In genomic region chr5:131279209-131279608, GRCh38 we compare ENCODE assay signal across 11 cellular contexts. TPM values are rescaled to one million over a fixed set of nuclear protein-coding genes. Genes with fewer than 3 reads are reported as not detected.
DNase-seq lines count a peak whose midpoint lies in the region; ATAC-seq and TF ChIP-seq lines count a peak whose summit lies in the region.
"Had no signal": no experiment of that assay in that cellular context is flagged by ENCODE, and none has a peak within 500 bp of the region (broad histone marks: within the 10 kb centered on the region; RNA-seq: fewer than 3 reads in every experiment).

No MANE protein-coding gene starts in this region.

- TF ChIP-seq CTCF in GM13977 (IDR thresholded peaks at IDR 0.05; ENCODE audit: extremely low read depth, insufficient read depth, missing control alignments) (no peak), Panc1 (IDR thresholded peaks at IDR 0.05) (no peak), mammary epithelial cell (conservative IDR thresholded peaks at IDR 0.05 in 1 of 2, IDR thresholded peaks at IDR 0.05 in 1 of 2; ENCODE audit: extremely low read depth in 1 of 2, insufficient read depth in 1 of 2, low read depth in 1 of 2, low read length in 2 of 2) (no peak)

- H3K9me3 Mint-ChIP-seq in naive B cell, result peaks cover 0 to 3% (median 0%) of the 10 kb centered on the region in 7 donors
- H3K9me3 Mint-ChIP-seq: type B pancreatic cell had no signal

- in situ Hi-C loops in GM13977 (cut with MboI; ENCODE audit: low pct_unique_long_range_greater_than_20kb, low sequenced_read_pairs, unreplicated experiment), result no loop called here
- in situ Hi-C loops in Panc1 (cut with HindIII; ENCODE audit: low pct_unique_long_range_greater_than_20kb, low sequenced_read_pairs), result no loop called here
- in situ Hi-C loops in mammary epithelial cell (cut with MboI; ENCODE audit: low sequenced_read_pairs in 2 of 2), result loop anchor here in 1 of 2 donors (10.0 kb wide), 1 partner anchor 114 kb away; the partner anchor contains the start of gene HINT1

- peak overlapping the region; percentile 58 to 84 (median 76) for H3K4me3 Mint-ChIP-seq in naive B cell
- H3K4me3 Mint-ChIP-seq: type B pancreatic cell had no signal

- WGBS in trophoblast cell (ENCODE audit: extremely low coverage, insufficient coverage, insufficient read length), result no CpG with 5 or more reads among the region's 1 CpG
- WGBS in mammary epithelial cell (ENCODE audit: low coverage, missing lambda C conversion rate), result 100% methylated on average over 1 of the region's 1 CpG

- no peak overlapping the region for H3K18ac ChIP-seq in trophoblast cell (ENCODE audit: low read length)

- H3K9me3 ChIP-seq in Panc1 (ENCODE audit: control insufficient read depth, insufficient read depth, low read depth, low read length) (no peaks in the 10 kb centered on the region), trophoblast cell (ENCODE audit: insufficient read depth, low read depth, low read length) (no peaks in the 10 kb centered on the region), mammary epithelial cell (replicated peaks; ENCODE audit: insufficient read depth, low read length) (no peaks in the 10 kb centered on the region)

- H3K9ac ChIP-seq in trophoblast cell (ENCODE audit: low read length), result no peak overlapping the region
- H3K9ac ChIP-seq in mammary epithelial cell (ENCODE audit: insufficient read depth, low read length), result no peak overlapping the region

- H3K79me1 ChIP-seq in trophoblast cell (ENCODE audit: low read length), result no peaks in the 10 kb centered on the region

- intact Hi-C loops in Panc1 (cut with micrococcal nuclease; ENCODE audit: unreplicated experiment) (no loop called here), mammary epithelial cell (cut with micrococcal nuclease) (no loop called here)

- H3K36me3 ChIP-seq in Panc1 (ENCODE audit: control insufficient read depth, insufficient read depth, low read length), result no peaks in the 10 kb centered on the region
- H3K36me3 ChIP-seq in trophoblast cell (ENCODE audit: control insufficient read depth in 1 of 2, insufficient read depth in 2 of 2, low read length in 2 of 2), result no peaks in the 10 kb centered on the region
- no peaks in the 10 kb centered on the region for H3K36me3 ChIP-seq in mammary epithelial cell (ENCODE audit: insufficient read depth, low read length)

- H4K8ac ChIP-seq in trophoblast cell (ENCODE audit: low read depth, low read length), result no peak overlapping the region

- H3K4me1 Mint-ChIP-seq in naive B cell, result peaks cover 50 to 97% (median 75%) of the 10 kb centered on the region in 3 donors

- H2BK120ac ChIP-seq in trophoblast cell (ENCODE audit: insufficient read depth, low read length, poor library complexity), result no peak overlapping the region

- no peak overlapping the region for H3K4ac ChIP-seq in trophoblast cell (ENCODE audit: low read depth, low read length)

- H2AFZ ChIP-seq in trophoblast cell (ENCODE audit: insufficient read depth, low read length, poor library complexity), result no peak overlapping the region
- H2AFZ ChIP-seq in mammary epithelial cell (ENCODE audit: low read depth, low read length), result no peak overlapping the region

- H3K36me3 Mint-ChIP-seq in naive B cell, result peaks cover 0 to 4% of the 10 kb centered on the region in 2 donors

- H2BK5ac ChIP-seq in trophoblast cell (ENCODE audit: low read depth, low read length, poor library complexity), result no peak overlapping the region

- H3K23ac ChIP-seq in trophoblast cell (ENCODE audit: low read length), result no peak overlapping the region

- peaks cover 2% of the 10 kb centered on the region for H3K79me2 ChIP-seq in trophoblast cell (ENCODE audit: control insufficient read depth, insufficient read depth, low read length, poor library complexity)
- peaks cover 94% of the 10 kb centered on the region for H3K79me2 ChIP-seq in mammary epithelial cell (ENCODE audit: insufficient read depth, low read length)

- H3K27ac ChIP-seq in Panc1 (ENCODE audit: low read length) (peak overlapping the region; percentile 41), trophoblast cell (ENCODE audit: low read depth, low read length) (no peak overlapping the region), mammary epithelial cell (ENCODE audit: insufficient read depth, low read depth, low read length) (no peak overlapping the region)

- no peak overlapping the region for H4K12ac ChIP-seq in trophoblast cell (ENCODE audit: low read depth, low read length)

- no TSS peak for BruUV-seq in Panc1 (replicated peaks; lab: Mats Ljungman, UMichigan)
- no TSS peak for BruUV-seq in mammary epithelial cell (replicated peaks; lab: Mats Ljungman, UMichigan)

- H4K20me1 ChIP-seq in mammary epithelial cell (ENCODE audit: insufficient read depth, low read length), result no peaks in the 10 kb centered on the region

- dilution Hi-C loops in mammary epithelial cell (cut with HindIII; ENCODE audit: low sequenced_read_pairs), result no loop called here

- DNase-seq in GM13977 (ENCODE audit: low spot score) (peak; percentile 49), Panc1 (ENCODE audit: low read depth, low spot score) (no peak), naive B cell (peak; percentile 46), trophoblast cell (no peak), HUDEP-2 (lab: John Stamatoyannopoulos, UW; ENCODE audit: unreplicated experiment in 76 of 76) (no peak), mammary epithelial cell (no peak)
- DNase-seq: effector CD8-positive, alpha-beta T cell; NCI-H2107 had no signal

- H3K27me3 ChIP-seq in Panc1 (ENCODE audit: control insufficient read depth, insufficient read depth, low read length) (no peaks in the 10 kb centered on the region), trophoblast cell (ENCODE audit: insufficient read depth, low read length) (no peaks in the 10 kb centered on the region), mammary epithelial cell (ENCODE audit: insufficient read depth, low read length) (no peaks in the 10 kb centered on the region)

- no peaks in the 10 kb centered on the region for H3K27me3 Mint-ChIP-seq in naive B cell
- H3K27me3 Mint-ChIP-seq: type B pancreatic cell had no signal

- H3K4me3 ChIP-seq in Panc1 (ENCODE audit: low read depth in 2 of 2, low read length in 2 of 2) (no peak overlapping the region), trophoblast cell (ENCODE audit: low read depth, low read length) (no peak overlapping the region), mammary epithelial cell (replicated peaks in 1 of 3; ENCODE audit: insufficient read depth in 1 of 3, low read depth in 2 of 3, low read length in 3 of 3) (no peak overlapping the region)

- H3K4me1 ChIP-seq in Panc1 (ENCODE audit: control insufficient read depth, insufficient read depth, low read length) (peaks cover 30% of the 10 kb centered on the region), trophoblast cell (ENCODE audit: control insufficient read depth in 1 of 2, insufficient read depth in 2 of 2, low read length in 2 of 2) (peaks cover 3% of the 10 kb centered on the region in 2 experiments), mammary epithelial cell (ENCODE audit: insufficient read depth, low read length) (peaks cover 27% of the 10 kb centered on the region)

- no peak overlapping the region for H2BK12ac ChIP-seq in trophoblast cell (ENCODE audit: low read length)

- H4K91ac ChIP-seq in trophoblast cell (ENCODE audit: low read depth, low read length), result no peak overlapping the region

- H3K4me2 ChIP-seq in trophoblast cell (ENCODE audit: low read length) (no peak overlapping the region), mammary epithelial cell (ENCODE audit: insufficient read depth, low read depth, low read length) (no peak overlapping the region)

- peak; percentile 25 for ATAC-seq in GM21576 (IDR thresholded peaks at IDR 0.05; ENCODE audit: unreplicated experiment)
- ATAC-seq in Panc1, result no peak
- peak; percentile 67 to 77 for ATAC-seq in naive B cell (ENCODE audit: low read depth in 2 of 2)
- ATAC-seq in SK-N-SH treated with all-trans-retinoic acid at 6 μM for 48 hours, result no peak

- POLR2A ChIA-PET in Panc1 (lab: Charles Lee), result no interaction called here

- no peak overlapping the region for H2AK5ac ChIP-seq in trophoblast cell (ENCODE audit: low read length)

- H3K27ac Mint-ChIP-seq in naive B cell, result peak overlapping the region; percentile 90 to 98 (median 96)
- H3K27ac Mint-ChIP-seq: type B pancreatic cell had no signal

- CTCF ChIA-PET in Panc1 (lab: Charles Lee) (no interaction called here), mammary epithelial cell (lab: Charles Lee; ENCODE audit: low non-redundant PET) (no interaction called here)

- no peak overlapping the region for H3K14ac ChIP-seq in trophoblast cell (ENCODE audit: low read length)

TF ChIP-seq in SK-N-SH treated with all-trans-retinoic acid at 6 μM for 48 hours, 23 proteins besides CTCF, POLR2A, EP300 and RAD21:
- no peak for TF ChIP-seq ARNTL (CRISPR knock-in tag; IDR thresholded peaks at IDR 0.05; ENCODE audit: borderline replicate concordance, low read depth)
- TF ChIP-seq ZC3H10 (CRISPR knock-in tag; IDR thresholded peaks at IDR 0.05), result no peak
- no peak for TF ChIP-seq TCF4 (CRISPR knock-in tag; IDR thresholded peaks at IDR 0.05; ENCODE audit: borderline replicate concordance)

RNA-seq across cellular contexts. Expression of gene CDC42SE2, which starts 15.4 kb away (rescaled TPM):
- total RNA-seq in Panc1 (2021; ENCODE audit: unreplicated experiment), result 46.1 TPM
- 21.8 TPM for polyA plus RNA-seq in Panc1 (2012; ENCODE audit: insufficient read length)
- polyA plus RNA-seq in naive B cell (ENCODE audit: low read depth in 6 of 6), result 100 to 1,000 TPM; 168 to 314 (median 243) TPM
- polyA plus RNA-seq in trophoblast cell (2013), result 15.6 and 16.5 TPM in 2 replicates
- total RNA-seq in mammary epithelial cell, result 10 to 100 TPM; 26.0 to 87.4 TPM
- 18.0 TPM for polyA plus RNA-seq in mammary epithelial cell
- polyA minus RNA-seq in mammary epithelial cell, result 28.8 TPM

Comparison
In these comparisons a context has a peak if more than half of its experiments do, and no peak if none do; other contexts are left out.
1. DNase-seq: peak in GM13977 (single experiment) and naive B cell (single experiment); none in Panc1 (single experiment), trophoblast cell (0 of 2), HUDEP-2 (0 of 76) and mammary epithelial cell (single experiment).
2. ATAC-seq: peak in GM21576 (single experiment) and naive B cell (2 of 2); none in Panc1 (single experiment) and SK-N-SH treated with all-trans-retinoic acid at 6 μM for 48 hours (single experiment).